In genomic region chr3:10529809-10530208, GRCh38 we compare ENCODE assay signal across 24 cellular contexts. TPM values are rescaled to one million over a fixed set of nuclear protein-coding genes. Genes with fewer than 3 reads are reported as not detected.
DNase-seq lines count a peak whose midpoint lies in the region; ATAC-seq and TF ChIP-seq lines count a peak whose summit lies in the region.
"Had no signal": no experiment of that assay in that cellular context is flagged by ENCODE, and none has a peak within 500 bp of the region (broad histone marks: within the 10 kb centered on the region; RNA-seq: fewer than 3 reads in every experiment).

No MANE protein-coding gene starts in this region.

- DNase-seq in activated naive CD8-positive, alpha-beta T cell treated with anti-CD3 and anti-CD28 coated beads, Interleukin-2, amount 10 ng/mL, durations not matched to agents 7 days and 5 days, result peak; percentile 2
- DNase-seq in activated naive CD8-positive, alpha-beta T cell treated with anti-CD3 and anti-CD28 coated beads, Interleukin-2, amount 50 U/mL, for 24 hours, result no peak
- DNase-seq in ecto neural progenitor cell (ENCODE audit: low spot score), result peak; percentile 31
- peak; percentile 72 for DNase-seq in osteocyte (ENCODE audit: extremely low spot score, unreplicated experiment)
- DNase-seq in NCI-H1417 (lab: John Stamatoyannopoulos, UW), result no peak
- DNase-seq in HPDE6-E6E7 (ENCODE audit: extremely low spot score), result no peak
- DNase-seq in DMS53 treated with DMSO at 0.1 percent for 48 hours (lab: John Stamatoyannopoulos, UW; ENCODE audit: unreplicated experiment), result no peak
- DNase-seq: GDM1, GOT3, HCEC 1CT, MM.1S, NCI-H1092, NCI-H1436 treated with DMSO at 0.1 percent for 48 hours, NCI-H2081, NCI-H2171, NCI-H345, NCI-H524 treated with DMSO at 0.1 percent for 48 hours, NCI-H82 had no signal

- no peak for ATAC-seq in activated naive CD8-positive, alpha-beta T cell treated with anti-CD3 and anti-CD28 coated beads, Interleukin-2, amount 10 ng/mL, durations not matched to agents 7 days and 5 days (ENCODE audit: low read depth)
- no peak for ATAC-seq in activated naive CD8-positive, alpha-beta T cell treated with anti-CD3 and anti-CD28 coated beads, Interleukin-2, amount 50 U/mL, for 24 hours
- ATAC-seq: HepG2, K562, Panc1 had no signal

- H3K9me3 Mint-ChIP-seq in activated naive CD8-positive, alpha-beta T cell treated with anti-CD3 and anti-CD28 coated beads, Interleukin-2, amount 10 ng/mL, durations not matched to agents 7 days and 5 days, result no peaks in the 10 kb centered on the region
- H3K9me3 Mint-ChIP-seq in activated naive CD8-positive, alpha-beta T cell treated with anti-CD3 and anti-CD28 coated beads, Interleukin-2, amount 50 U/mL, for 24 hours, result no peaks in the 10 kb centered on the region
- no peaks in the 10 kb centered on the region for H3K9me3 Mint-ChIP-seq in osteocyte (ENCODE audit: unreplicated experiment)
- H3K9me3 Mint-ChIP-seq: CD14-positive monocyte had no signal

- peaks cover 16% of the 10 kb centered on the region for H3K27me3 Mint-ChIP-seq in activated naive CD8-positive, alpha-beta T cell treated with anti-CD3 and anti-CD28 coated beads, Interleukin-2, amount 10 ng/mL, durations not matched to agents 7 days and 5 days
- H3K27me3 Mint-ChIP-seq in activated naive CD8-positive, alpha-beta T cell treated with anti-CD3 and anti-CD28 coated beads, Interleukin-2, amount 50 U/mL, for 24 hours, result peaks cover 6% of the 10 kb centered on the region
- H3K27me3 Mint-ChIP-seq in osteocyte (ENCODE audit: unreplicated experiment), result peaks cover 47% of the 10 kb centered on the region

- no peak overlapping the region for H3K27ac Mint-ChIP-seq in activated naive CD8-positive, alpha-beta T cell treated with anti-CD3 and anti-CD28 coated beads, Interleukin-2, amount 10 ng/mL, durations not matched to agents 7 days and 5 days
- no peak overlapping the region for H3K27ac Mint-ChIP-seq in activated naive CD8-positive, alpha-beta T cell treated with anti-CD3 and anti-CD28 coated beads, Interleukin-2, amount 50 U/mL, for 24 hours
- no peak overlapping the region for H3K27ac Mint-ChIP-seq in osteocyte (ENCODE audit: unreplicated experiment)
- H3K27ac Mint-ChIP-seq: B cell had no signal

- no peak for TF ChIP-seq CTCF in osteocyte (IDR thresholded peaks at IDR 0.05)

- H3K4me1 Mint-ChIP-seq in activated naive CD8-positive, alpha-beta T cell treated with anti-CD3 and anti-CD28 coated beads, Interleukin-2, amount 10 ng/mL, durations not matched to agents 7 days and 5 days, result no peaks in the 10 kb centered on the region
- H3K4me1 Mint-ChIP-seq in activated naive CD8-positive, alpha-beta T cell treated with anti-CD3 and anti-CD28 coated beads, Interleukin-2, amount 50 U/mL, for 24 hours, result peaks cover 3% of the 10 kb centered on the region
- no peaks in the 10 kb centered on the region for H3K4me1 Mint-ChIP-seq in osteocyte (ENCODE audit: unreplicated experiment)
- H3K4me1 Mint-ChIP-seq: B cell, CD14-positive monocyte had no signal

- POLR2A ChIA-PET in activated naive CD8-positive, alpha-beta T cell treated with anti-CD3 and anti-CD28 coated beads, Interleukin-2, amount 10 ng/mL, durations not matched to agents 7 days and 5 days (lab: Charles Lee), result no interaction called here

- H3K36me3 Mint-ChIP-seq in activated naive CD8-positive, alpha-beta T cell treated with anti-CD3 and anti-CD28 coated beads, Interleukin-2, amount 10 ng/mL, durations not matched to agents 7 days and 5 days, result no peaks in the 10 kb centered on the region
- no peaks in the 10 kb centered on the region for H3K36me3 Mint-ChIP-seq in activated naive CD8-positive, alpha-beta T cell treated with anti-CD3 and anti-CD28 coated beads, Interleukin-2, amount 50 U/mL, for 24 hours (ENCODE audit: low read depth)
- no peaks in the 10 kb centered on the region for H3K36me3 Mint-ChIP-seq in osteocyte (ENCODE audit: unreplicated experiment)
- H3K36me3 Mint-ChIP-seq: CD14-positive monocyte had no signal

- no peak overlapping the region for H3K4me3 Mint-ChIP-seq in activated naive CD8-positive, alpha-beta T cell treated with anti-CD3 and anti-CD28 coated beads, Interleukin-2, amount 10 ng/mL, durations not matched to agents 7 days and 5 days
- H3K4me3 Mint-ChIP-seq in activated naive CD8-positive, alpha-beta T cell treated with anti-CD3 and anti-CD28 coated beads, Interleukin-2, amount 50 U/mL, for 24 hours, result no peak overlapping the region
- H3K4me3 Mint-ChIP-seq in osteocyte (ENCODE audit: unreplicated experiment), result no peak overlapping the region
- H3K4me3 Mint-ChIP-seq: B cell, CD14-positive monocyte had no signal

RNA-seq across cellular contexts. Expression of gene ATP2B2, which starts 24.4 kb away (rescaled TPM):
- total RNA-seq in activated naive CD8-positive, alpha-beta T cell treated with anti-CD3 and anti-CD28 coated beads, Interleukin-2, amount 10 ng/mL, durations not matched to agents 7 days and 5 days, result not detected
- total RNA-seq in osteocyte, result 0.13 TPM in 1 of 2 replicates, not detected in the other
- total RNA-seq: B cell, HT-29, K562 had no signal

Comparison
In these comparisons a context has a peak if more than half of its experiments do, and no peak if none do; other contexts are left out.
1. DNase-seq: peak in activated naive CD8-positive, alpha-beta T cell treated with anti-CD3 and anti-CD28 coated beads, Interleukin-2, amount 10 ng/mL, durations not matched to agents 7 days and 5 days (single experiment), ecto neural progenitor cell (single experiment) and osteocyte (single experiment); none in activated naive CD8-positive, alpha-beta T cell treated with anti-CD3 and anti-CD28 coated beads, Interleukin-2, amount 50 U/mL, for 24 hours (single experiment), NCI-H1417 (0 of 3), HPDE6-E6E7 (single experiment) and DMS53 treated with DMSO at 0.1 percent for 48 hours (single experiment).